In the genomic region with DNA sequence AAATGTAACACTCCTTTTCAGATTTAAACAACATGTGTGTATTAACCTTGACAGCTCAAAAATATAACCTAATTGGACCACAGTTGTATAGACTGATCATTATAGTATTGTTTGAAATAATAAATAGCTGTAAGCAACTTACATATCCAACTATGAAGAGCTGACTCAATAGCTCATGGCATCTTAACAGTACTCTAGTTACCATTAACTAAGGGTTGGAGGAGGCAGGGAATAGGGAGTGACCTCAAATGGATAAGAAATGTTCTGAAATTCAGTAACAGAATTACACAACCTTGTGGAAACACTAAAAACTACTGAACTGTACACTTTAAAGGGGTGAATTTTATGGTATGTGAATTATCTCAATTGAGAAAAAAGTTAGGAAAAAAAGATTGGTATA, we compare ENCODE assay signal across 15 cellular contexts.
DNase-seq lines count a peak whose midpoint lies in the region; ATAC-seq and TF ChIP-seq lines count a peak whose summit lies in the region.
"Had no signal": no experiment of that assay in that cellular context is flagged by ENCODE, and none has a peak within 500 bp of the region (broad histone marks: within the 10 kb centered on the region; RNA-seq: fewer than 3 reads in every experiment).

No MANE protein-coding gene starts in this region.

- no peak for TF ChIP-seq CTCF in foreskin fibroblast (IDR thresholded peaks at IDR 0.05; ENCODE audit: low read depth, low read length)

- DNase-seq in NCI-H69 (lab: John Stamatoyannopoulos, UW) (peak; percentile 50), iris pigment epithelial cell (ENCODE audit: low read depth) (peak; percentile 17), pons (ENCODE audit: low spot score) (peak; percentile 28), occipital lobe (lab: John Stamatoyannopoulos, UW) (no peak), foreskin fibroblast (no peak), OCI-M2 (lab: John Stamatoyannopoulos, UW; ENCODE audit: unreplicated experiment) (no peak)
- DNase-seq in stimulated activated naive CD4-positive, alpha-beta T cell treated with Interleukin-2 at 50 U/mL for 16 hours (lab: John Stamatoyannopoulos, UW): no peak
- DNase-seq: Calu3; CD4-positive, alpha-beta T cell; HCEC 1CT; NCI-H1436 treated with DMSO at 0.1 percent for 48 hours; NCI-H2081 treated with DMSO at 0.1 percent for 48 hours; NCI-H524 treated with DMSO at 0.1 percent for 48 hours had no signal

- ATAC-seq in esophagus mucosa: peak; percentile 95
- ATAC-seq: GM12878 had no signal

- no peak overlapping the region for H3K4me3 ChIP-seq in foreskin fibroblast (ENCODE audit: low read depth in 1 of 2, low read length in 2 of 2)
- H3K4me3 ChIP-seq: GM12878 had no signal

Comparison
In these comparisons a context has a peak if more than half of its experiments do, and no peak if none do; other contexts are left out.
1. DNase-seq: peak in NCI-H69 (single experiment), iris pigment epithelial cell (single experiment) and pons (single experiment); none in occipital lobe (single experiment), stimulated activated naive CD4-positive, alpha-beta T cell treated with Interleukin-2 at 50 U/mL for 16 hours (single experiment), foreskin fibroblast (0 of 2) and OCI-M2 (single experiment).